ENCODE assay signal across 13 cellular contexts in the genomic region with DNA sequence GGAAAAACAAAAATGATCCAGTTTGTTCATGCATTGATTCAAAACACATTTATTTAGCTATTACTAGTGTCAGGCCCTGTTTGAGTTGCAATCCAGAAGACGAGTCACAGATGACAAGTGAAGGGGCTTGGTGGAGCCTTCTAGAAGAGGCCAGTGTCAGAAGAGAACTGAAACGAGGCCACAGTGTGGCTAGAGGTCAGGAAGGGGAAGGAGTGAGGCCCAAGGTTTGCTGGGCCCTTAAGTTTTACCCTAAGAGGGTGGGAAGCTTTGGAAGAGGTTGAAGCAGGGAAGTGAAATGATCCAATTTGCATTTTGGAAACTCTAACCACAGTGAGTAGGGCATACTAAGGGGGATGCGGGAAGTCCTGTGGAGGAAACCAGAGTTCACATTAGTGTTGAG. TPM values are rescaled to one million over a fixed set of nuclear protein-coding genes. Genes with fewer than 3 reads are reported as not detected.
DNase-seq lines count a peak whose midpoint lies in the region; ATAC-seq and TF ChIP-seq lines count a peak whose summit lies in the region.
"Had no signal": no experiment of that assay in that cellular context is flagged by ENCODE, and none has a peak within 500 bp of the region (broad histone marks: within the 10 kb centered on the region; RNA-seq: fewer than 3 reads in every experiment).

No MANE protein-coding gene starts in this region.

- H3K18ac ChIP-seq in trophoblast cell (ENCODE audit: low read length) = no peak overlapping the region

- peaks cover 3% of the 10 kb centered on the region for H3K4me1 Mint-ChIP-seq in activated CD8-positive, alpha-beta memory T cell treated with anti-CD3 and anti-CD28 coated beads, Interleukin-2, amount 10 ng/mL, durations not matched to agents 7 days and 5 days

- peaks cover 58% of the 10 kb centered on the region for H3K36me3 Mint-ChIP-seq in activated CD8-positive, alpha-beta memory T cell treated with anti-CD3 and anti-CD28 coated beads, Interleukin-2, amount 10 ng/mL, durations not matched to agents 7 days and 5 days

- no peak overlapping the region for H4K8ac ChIP-seq in trophoblast cell (ENCODE audit: low read depth, low read length)

- no peak for ATAC-seq in activated CD8-positive, alpha-beta memory T cell treated with anti-CD3 and anti-CD28 coated beads, Interleukin-2, amount 10 ng/mL, durations not matched to agents 7 days and 5 days
- ATAC-seq in GM21723 (IDR thresholded peaks at IDR 0.05; ENCODE audit: unreplicated experiment) = peak; percentile 90
- ATAC-seq in HG03354 (IDR thresholded peaks at IDR 0.05; ENCODE audit: poor library complexity, severe bottlenecking, unreplicated experiment) = peak; percentile 59
- ATAC-seq: activated CD8-positive, alpha-beta T cell treated with anti-CD3 and anti-CD28 coated beads, Interleukin-2, amount 10 ng/mL, durations not matched to agents 7 days and 5 days had no signal

- intact Hi-C loops in adrenal gland (cut with DNase I) = no loop called here

- no peak overlapping the region for H3K4me2 ChIP-seq in trophoblast cell (ENCODE audit: low read length)

- no peak overlapping the region for H3K27ac Mint-ChIP-seq in activated CD8-positive, alpha-beta memory T cell treated with anti-CD3 and anti-CD28 coated beads, Interleukin-2, amount 10 ng/mL, durations not matched to agents 7 days and 5 days
- H3K27ac Mint-ChIP-seq: activated CD8-positive, alpha-beta T cell treated with anti-CD3 and anti-CD28 coated beads, Interleukin-2, amount 10 ng/mL, durations not matched to agents 7 days and 5 days had no signal

- no peak for TF ChIP-seq POLR2A in adrenal gland (IDR thresholded peaks at IDR 0.05)

- no peaks in the 10 kb centered on the region for H3K9me3 Mint-ChIP-seq in activated CD8-positive, alpha-beta memory T cell treated with anti-CD3 and anti-CD28 coated beads, Interleukin-2, amount 10 ng/mL, durations not matched to agents 7 days and 5 days (ENCODE audit: low read depth)

- no peak overlapping the region for H2BK5ac ChIP-seq in trophoblast cell (ENCODE audit: low read depth, low read length, poor library complexity)

- no peaks in the 10 kb centered on the region for H3K79me1 ChIP-seq in trophoblast cell (ENCODE audit: low read length)

- peak; percentile 42 for DNase-seq in activated CD8-positive, alpha-beta memory T cell treated with anti-CD3 and anti-CD28 coated beads, Interleukin-2, amount 10 ng/mL, durations not matched to agents 7 days and 5 days
- DNase-seq in activated CD8-positive, alpha-beta memory T cell treated with anti-CD3 and anti-CD28 coated beads, Interleukin-2, amount 50 U/mL, for 48 hours = no peak
- DNase-seq in trophoblast cell (no peak), SHP77 (lab: John Stamatoyannopoulos, UW) (no peak), adrenal gland (no peak), ureter (ENCODE audit: low spot score) (no peak)
- DNase-seq: activated CD8-positive, alpha-beta T cell treated with anti-CD3 and anti-CD28 coated beads, Interleukin-2, amount 10 ng/mL, durations not matched to agents 7 days and 5 days; nucleus accumbens; SIG-M5; stimulated activated CD4-positive, alpha-beta T cell treated with anti-CD3 and anti-CD28 coated beads, Interleukin-4, amount 100 ng/mL, for 24 hours; uterus had no signal

- no peak overlapping the region for H3K4me3 Mint-ChIP-seq in activated CD8-positive, alpha-beta memory T cell treated with anti-CD3 and anti-CD28 coated beads, Interleukin-2, amount 10 ng/mL, durations not matched to agents 7 days and 5 days
- H3K4me3 Mint-ChIP-seq: activated CD8-positive, alpha-beta T cell treated with anti-CD3 and anti-CD28 coated beads, Interleukin-2, amount 10 ng/mL, durations not matched to agents 7 days and 5 days had no signal

- no peaks in the 10 kb centered on the region for H3K79me2 ChIP-seq in trophoblast cell (ENCODE audit: control insufficient read depth, insufficient read depth, low read length, poor library complexity)

- CTCF ChIA-PET in activated CD8-positive, alpha-beta memory T cell treated with anti-CD3 and anti-CD28 coated beads, Interleukin-2, amount 10 ng/mL, durations not matched to agents 7 days and 5 days (lab: Charles Lee) = interaction anchor here (0.6 to 2.2 kb wide), 3 partner anchors 44 to 83 kb away, joined by 3 to 6 read pairs (median 3); no protein-coding TSS in a partner anchor

- H3K27me3 ChIP-seq in trophoblast cell (ENCODE audit: insufficient read depth, low read length) = no peaks in the 10 kb centered on the region
- no peaks in the 10 kb centered on the region for H3K27me3 ChIP-seq in adrenal gland
- H3K27me3 ChIP-seq: uterus had no signal

- H3K4ac ChIP-seq in trophoblast cell (ENCODE audit: low read depth, low read length) = no peak overlapping the region

- H3K4me1 ChIP-seq in trophoblast cell (ENCODE audit: control insufficient read depth in 1 of 2, insufficient read depth in 2 of 2, low read length in 2 of 2) = no peaks in the 10 kb centered on the region
- no peaks in the 10 kb centered on the region for H3K4me1 ChIP-seq in adrenal gland (replicated peaks in 1 of 2)
- H3K4me1 ChIP-seq: uterus had no signal

- WGBS in trophoblast cell (ENCODE audit: extremely low coverage, insufficient coverage, insufficient read length) = no CpG with 5 or more reads among the region's 3 CpGs
- WGBS in adrenal gland, 4 donors = 73 to 85% (median 78%) methylated on average over 3 of the region's 3 CpGs

- H3K9me3 ChIP-seq in trophoblast cell (ENCODE audit: insufficient read depth, low read depth, low read length) (no peaks in the 10 kb centered on the region), adrenal gland (replicated peaks in 1 of 3) (no peaks in the 10 kb centered on the region)
- H3K9me3 ChIP-seq: uterus had no signal

- H4K91ac ChIP-seq in trophoblast cell (ENCODE audit: low read depth, low read length) = no peak overlapping the region

- no peak overlapping the region for H2BK12ac ChIP-seq in trophoblast cell (ENCODE audit: low read length)

- H3K9ac ChIP-seq in trophoblast cell (ENCODE audit: low read length) = peak overlapping the region; percentile 78

- no peak overlapping the region for H2AFZ ChIP-seq in trophoblast cell (ENCODE audit: insufficient read depth, low read length, poor library complexity)

- no peaks in the 10 kb centered on the region for H3K27me3 Mint-ChIP-seq in activated CD8-positive, alpha-beta memory T cell treated with anti-CD3 and anti-CD28 coated beads, Interleukin-2, amount 10 ng/mL, durations not matched to agents 7 days and 5 days

- no peak overlapping the region for H3K27ac ChIP-seq in trophoblast cell (ENCODE audit: low read depth, low read length)
- H3K27ac ChIP-seq in adrenal gland = no peak overlapping the region
- H3K27ac ChIP-seq: uterus had no signal

- no peak overlapping the region for H2BK120ac ChIP-seq in trophoblast cell (ENCODE audit: insufficient read depth, low read length, poor library complexity)

- H3K23ac ChIP-seq in trophoblast cell (ENCODE audit: low read length) = no peak overlapping the region

- no peak overlapping the region for H3K4me3 ChIP-seq in trophoblast cell (ENCODE audit: low read depth, low read length)
- no peak overlapping the region for H3K4me3 ChIP-seq in adrenal gland
- H3K4me3 ChIP-seq: uterus had no signal

- no peak for TF ChIP-seq CTCF in adrenal gland (IDR thresholded peaks at IDR 0.05)

- no peak overlapping the region for H4K12ac ChIP-seq in trophoblast cell (ENCODE audit: low read depth, low read length)

- H3K36me3 ChIP-seq in trophoblast cell (ENCODE audit: control insufficient read depth in 1 of 2, insufficient read depth in 2 of 2, low read length in 2 of 2) = peaks cover 7 to 8% of the 10 kb centered on the region in 2 experiments
- no peaks in the 10 kb centered on the region for H3K36me3 ChIP-seq in adrenal gland (replicated peaks in 1 of 2)
- H3K36me3 ChIP-seq: uterus had no signal

- no peak overlapping the region for H3K14ac ChIP-seq in trophoblast cell (ENCODE audit: low read length)

- no peak overlapping the region for H2AK5ac ChIP-seq in trophoblast cell (ENCODE audit: low read length)

RNA-seq across cellular contexts. Expression of gene TTK, which starts 25.0 kb away (rescaled TPM):
- total RNA-seq in activated CD8-positive, alpha-beta memory T cell treated with anti-CD3 and anti-CD28 coated beads, Interleukin-2, amount 10 ng/mL, durations not matched to agents 7 days and 5 days = 10 to 100 TPM; 36.7 to 40.1 TPM
- 36.6 and 39.1 TPM in 2 replicates for polyA plus RNA-seq in trophoblast cell (2013)
- total RNA-seq in adrenal gland = 1 to 10 TPM in 4 of 8 donors, under 1 TPM in 4; 0.12 to 4.1 (median 1.0) TPM
- 1 to 10 TPM in 1 of 3 donors, under 1 TPM in 2; 0.24 to 1.6 (median 0.37) TPM for polyA plus RNA-seq in adrenal gland
- 1.5 TPM for total RNA-seq in ureter

Comparison
In these comparisons a context has a peak if more than half of its experiments do, and no peak if none do; other contexts are left out.
1. RNA of gene TTK, which starts 25.0 kb away (total RNA-seq): 36.7 to 40.1 TPM in activated CD8-positive, alpha-beta memory T cell treated with anti-CD3 and anti-CD28 coated beads, Interleukin-2, amount 10 ng/mL, durations not matched to agents 7 days and 5 days; 1.5 TPM in ureter (single experiment) and 0.12 to 4.1 TPM in adrenal gland; every median in the first group is over 4 times any median in the second.